Comparison of ENCODE assay signal across 1 cellular context in genomic region chr12:120242275-120242799, GRCh38.
TF ChIP-seq lines count a peak whose summit lies in the region.

No MANE protein-coding gene starts in this region.

TF ChIP-seq in K562, 482 proteins besides CTCF, POLR2A, EP300 and RAD21 (continued from another document and continues in another):
- TF ChIP-seq ARID3A (IDR thresholded peaks at IDR 0.05; ENCODE audit: borderline replicate concordance, low read depth, low read length) (0 out of 2 replicates have a peak, but pooled peaks have one; percentile 35), CREBBP (IDR thresholded peaks at IDR 0.05; ENCODE audit: low read depth, low read length) (no peak), CXXC5 (CRISPR knock-in tag; IDR thresholded peaks at IDR 0.05) (peak; percentile 88), TCF3 (CRISPR knock-in tag; IDR thresholded peaks at IDR 0.05) (peak; percentile 98), ZNF609 (CRISPR knock-in tag; IDR thresholded peaks at IDR 0.05; ENCODE audit: borderline replicate concordance) (peak; percentile 99), ZKSCAN8 (CRISPR knock-in tag; IDR thresholded peaks at IDR 0.05) (peak; percentile 75; the same call in 1 of the 2 replicates), NR4A1 (CRISPR knock-in tag; IDR thresholded peaks at IDR 0.05) (no peak), NR4A1 (tag; IDR thresholded peaks at IDR 0.05) (no peak), ZNF512 (tag; IDR thresholded peaks at IDR 0.05) (no peak), KDM1A (IDR thresholded peaks at IDR 0.05) (peak; percentile 100), HMGN3 (IDR thresholded peaks at IDR 0.05; ENCODE audit: borderline replicate concordance, extremely low read depth, insufficient read length, low read depth, low read length) (peak; percentile 68), SP2 (IDR thresholded peaks at IDR 0.05; ENCODE audit: extremely low read depth, low read depth, low read length, poor library complexity, severe bottlenecking) (no peak), POLR2G (IDR thresholded peaks at IDR 0.05; ENCODE audit: low read depth, low read length) (no peak), ZNF175 (CRISPR knock-in tag; IDR thresholded peaks at IDR 0.05; ENCODE audit: low read depth) (peak; percentile 82), SMAD4 (CRISPR knock-in tag; conservative IDR thresholded peaks at IDR 0.05) (peak; percentile 96), ILF3 (IDR thresholded peaks at IDR 0.05; ENCODE audit: borderline replicate concordance) (no peak), FOXA3 (CRISPR knock-in tag; conservative IDR thresholded peaks at IDR 0.05 in 1 of 2, IDR thresholded peaks at IDR 0.05 in 1 of 2) (peak in 1 of 2 experiments; percentile 62; a peak in 1 of 4 replicates), ARID4B (CRISPR knock-in tag; IDR thresholded peaks at IDR 0.05) (peak; percentile 68; the same call in 1 of the 2 replicates), NFATC3 (IDR thresholded peaks at IDR 0.05) (no peak), ZNF766 (CRISPR knock-in tag; conservative IDR thresholded peaks at IDR 0.05) (peak; percentile 79), CBX5 (IDR thresholded peaks at IDR 0.05; ENCODE audit: borderline replicate concordance, low read depth) (0 out of 2 replicates have a peak, but pooled peaks have one; percentile 15), TOE1 (IDR thresholded peaks at IDR 0.05; ENCODE audit: borderline replicate concordance) (peak; percentile 74), TOE1 (CRISPR knock-in tag; IDR thresholded peaks at IDR 0.05; ENCODE audit: borderline replicate concordance, low read depth) (no peak), EP400 (IDR thresholded peaks at IDR 0.05) (peak; percentile 76), RB1 (IDR thresholded peaks at IDR 0.05; ENCODE audit: low read depth) (peak; percentile 32; the same call in 1 of the 2 replicates), MBD2 (IDR thresholded peaks at IDR 0.05; ENCODE audit: borderline replicate concordance, low read depth) (0 out of 2 replicates have a peak, but pooled peaks have one; percentile 40), YY1 (IDR thresholded peaks at IDR 0.05; ENCODE audit: borderline replicate concordance in 1 of 3, control insufficient read depth in 1 of 3, extremely low read depth in 1 of 3, insufficient read depth in 3 of 3, insufficient read length in 1 of 3, insufficient replicate concordance in 2 of 3, low read depth in 1 of 3, low read length in 2 of 3) (no peak), RAD51 (IDR thresholded peaks at IDR 0.05; ENCODE audit: borderline replicate concordance, low read depth) (peak; percentile 53; the same call in 1 of the 2 replicates), ZFX (CRISPR knock-in tag; IDR thresholded peaks at IDR 0.05) (peak; percentile 77), NCOA1 (IDR thresholded peaks at IDR 0.05; ENCODE audit: low read depth) (peak; percentile 91; the same call in 1 of the 2 replicates), SMAD1 (IDR thresholded peaks at IDR 0.05; ENCODE audit: low read depth, low read length, partially characterized antibody) (peak; percentile 48)
- TF ChIP-seq, protein P1, sequence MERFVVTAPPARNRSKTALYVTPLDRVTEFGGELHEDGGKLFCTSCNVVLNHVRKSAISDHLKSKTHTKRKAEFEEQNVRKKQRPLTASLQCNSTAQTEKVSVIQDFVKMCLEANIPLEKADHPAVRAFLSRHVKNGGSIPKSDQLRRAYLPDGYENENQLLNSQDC (CRISPR knock-in tag; IDR thresholded peaks at IDR 0.05): no peak
- TF ChIP-seq, protein P2, sequence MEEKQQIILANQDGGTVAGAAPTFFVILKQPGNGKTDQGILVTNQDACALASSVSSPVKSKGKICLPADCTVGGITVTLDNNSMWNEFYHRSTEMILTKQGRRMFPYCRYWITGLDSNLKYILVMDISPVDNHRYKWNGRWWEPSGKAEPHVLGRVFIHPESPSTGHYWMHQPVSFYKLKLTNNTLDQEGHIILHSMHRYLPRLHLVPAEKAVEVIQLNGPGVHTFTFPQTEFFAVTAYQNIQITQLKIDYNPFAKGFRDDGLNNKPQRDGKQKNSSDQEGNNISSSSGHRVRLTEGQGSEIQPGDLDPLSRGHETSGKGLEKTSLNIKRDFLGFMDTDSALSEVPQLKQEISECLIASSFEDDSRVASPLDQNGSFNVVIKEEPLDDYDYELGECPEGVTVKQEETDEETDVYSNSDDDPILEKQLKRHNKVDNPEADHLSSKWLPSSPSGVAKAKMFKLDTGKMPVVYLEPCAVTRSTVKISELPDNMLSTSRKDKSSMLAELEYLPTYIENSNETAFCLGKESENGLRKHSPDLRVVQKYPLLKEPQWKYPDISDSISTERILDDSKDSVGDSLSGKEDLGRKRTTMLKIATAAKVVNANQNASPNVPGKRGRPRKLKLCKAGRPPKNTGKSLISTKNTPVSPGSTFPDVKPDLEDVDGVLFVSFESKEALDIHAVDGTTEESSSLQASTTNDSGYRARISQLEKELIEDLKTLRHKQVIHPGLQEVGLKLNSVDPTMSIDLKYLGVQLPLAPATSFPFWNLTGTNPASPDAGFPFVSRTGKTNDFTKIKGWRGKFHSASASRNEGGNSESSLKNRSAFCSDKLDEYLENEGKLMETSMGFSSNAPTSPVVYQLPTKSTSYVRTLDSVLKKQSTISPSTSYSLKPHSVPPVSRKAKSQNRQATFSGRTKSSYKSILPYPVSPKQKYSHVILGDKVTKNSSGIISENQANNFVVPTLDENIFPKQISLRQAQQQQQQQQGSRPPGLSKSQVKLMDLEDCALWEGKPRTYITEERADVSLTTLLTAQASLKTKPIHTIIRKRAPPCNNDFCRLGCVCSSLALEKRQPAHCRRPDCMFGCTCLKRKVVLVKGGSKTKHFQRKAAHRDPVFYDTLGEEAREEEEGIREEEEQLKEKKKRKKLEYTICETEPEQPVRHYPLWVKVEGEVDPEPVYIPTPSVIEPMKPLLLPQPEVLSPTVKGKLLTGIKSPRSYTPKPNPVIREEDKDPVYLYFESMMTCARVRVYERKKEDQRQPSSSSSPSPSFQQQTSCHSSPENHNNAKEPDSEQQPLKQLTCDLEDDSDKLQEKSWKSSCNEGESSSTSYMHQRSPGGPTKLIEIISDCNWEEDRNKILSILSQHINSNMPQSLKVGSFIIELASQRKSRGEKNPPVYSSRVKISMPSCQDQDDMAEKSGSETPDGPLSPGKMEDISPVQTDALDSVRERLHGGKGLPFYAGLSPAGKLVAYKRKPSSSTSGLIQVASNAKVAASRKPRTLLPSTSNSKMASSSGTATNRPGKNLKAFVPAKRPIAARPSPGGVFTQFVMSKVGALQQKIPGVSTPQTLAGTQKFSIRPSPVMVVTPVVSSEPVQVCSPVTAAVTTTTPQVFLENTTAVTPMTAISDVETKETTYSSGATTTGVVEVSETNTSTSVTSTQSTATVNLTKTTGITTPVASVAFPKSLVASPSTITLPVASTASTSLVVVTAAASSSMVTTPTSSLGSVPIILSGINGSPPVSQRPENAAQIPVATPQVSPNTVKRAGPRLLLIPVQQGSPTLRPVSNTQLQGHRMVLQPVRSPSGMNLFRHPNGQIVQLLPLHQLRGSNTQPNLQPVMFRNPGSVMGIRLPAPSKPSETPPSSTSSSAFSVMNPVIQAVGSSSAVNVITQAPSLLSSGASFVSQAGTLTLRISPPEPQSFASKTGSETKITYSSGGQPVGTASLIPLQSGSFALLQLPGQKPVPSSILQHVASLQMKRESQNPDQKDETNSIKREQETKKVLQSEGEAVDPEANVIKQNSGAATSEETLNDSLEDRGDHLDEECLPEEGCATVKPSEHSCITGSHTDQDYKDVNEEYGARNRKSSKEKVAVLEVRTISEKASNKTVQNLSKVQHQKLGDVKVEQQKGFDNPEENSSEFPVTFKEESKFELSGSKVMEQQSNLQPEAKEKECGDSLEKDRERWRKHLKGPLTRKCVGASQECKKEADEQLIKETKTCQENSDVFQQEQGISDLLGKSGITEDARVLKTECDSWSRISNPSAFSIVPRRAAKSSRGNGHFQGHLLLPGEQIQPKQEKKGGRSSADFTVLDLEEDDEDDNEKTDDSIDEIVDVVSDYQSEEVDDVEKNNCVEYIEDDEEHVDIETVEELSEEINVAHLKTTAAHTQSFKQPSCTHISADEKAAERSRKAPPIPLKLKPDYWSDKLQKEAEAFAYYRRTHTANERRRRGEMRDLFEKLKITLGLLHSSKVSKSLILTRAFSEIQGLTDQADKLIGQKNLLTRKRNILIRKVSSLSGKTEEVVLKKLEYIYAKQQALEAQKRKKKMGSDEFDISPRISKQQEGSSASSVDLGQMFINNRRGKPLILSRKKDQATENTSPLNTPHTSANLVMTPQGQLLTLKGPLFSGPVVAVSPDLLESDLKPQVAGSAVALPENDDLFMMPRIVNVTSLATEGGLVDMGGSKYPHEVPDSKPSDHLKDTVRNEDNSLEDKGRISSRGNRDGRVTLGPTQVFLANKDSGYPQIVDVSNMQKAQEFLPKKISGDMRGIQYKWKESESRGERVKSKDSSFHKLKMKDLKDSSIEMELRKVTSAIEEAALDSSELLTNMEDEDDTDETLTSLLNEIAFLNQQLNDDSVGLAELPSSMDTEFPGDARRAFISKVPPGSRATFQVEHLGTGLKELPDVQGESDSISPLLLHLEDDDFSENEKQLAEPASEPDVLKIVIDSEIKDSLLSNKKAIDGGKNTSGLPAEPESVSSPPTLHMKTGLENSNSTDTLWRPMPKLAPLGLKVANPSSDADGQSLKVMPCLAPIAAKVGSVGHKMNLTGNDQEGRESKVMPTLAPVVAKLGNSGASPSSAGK (IDR thresholded peaks at IDR 0.05): peak; percentile 89
